In the genomic region with DNA sequence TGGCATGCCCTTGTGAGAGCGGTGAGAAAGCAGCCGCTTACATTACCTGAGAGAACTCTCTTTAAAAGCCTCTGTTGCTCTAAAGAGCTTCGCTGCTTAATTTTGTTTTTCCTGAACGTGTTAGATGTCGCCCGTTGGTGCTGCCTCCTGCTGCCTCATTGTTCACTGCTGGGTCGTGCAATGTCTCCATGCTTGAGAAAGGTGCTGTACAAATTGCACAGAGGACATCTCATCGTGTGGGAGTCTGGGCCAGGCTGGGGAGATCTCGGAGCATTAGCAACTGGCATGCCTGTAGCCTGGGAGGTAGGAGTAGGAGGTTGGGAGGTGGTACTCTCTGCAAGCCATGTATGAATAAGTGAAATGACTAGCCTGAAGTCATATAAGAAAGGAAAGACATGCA, we compare ENCODE assay signal across 1 cellular context.
TF ChIP-seq lines count a peak whose summit lies in the region.

No MANE protein-coding gene starts in this region.

TF ChIP-seq in H1, 55 proteins besides CTCF, POLR2A, EP300 and RAD21:
- TF ChIP-seq SIX5 (IDR thresholded peaks at IDR 0.05; ENCODE audit: low read depth, low read length) (no peak), SP1 (IDR thresholded peaks at IDR 0.05; ENCODE audit: low read depth, low read length) (no peak), KDM4A (IDR thresholded peaks at IDR 0.05; ENCODE audit: low read depth, low read length, severe bottlenecking) (no peak), JUN (IDR thresholded peaks at IDR 0.05; ENCODE audit: low read depth, low read length) (no peak), RFX5 (IDR thresholded peaks at IDR 0.05; ENCODE audit: borderline replicate concordance, low read depth, low read length) (no peak), KDM5A (IDR thresholded peaks at IDR 0.05; ENCODE audit: low read length) (no peak), FOSL1 (IDR thresholded peaks at IDR 0.05; ENCODE audit: insufficient read depth, low read depth, low read length) (no peak), CREB1 (IDR thresholded peaks at IDR 0.05) (no peak)
- TF ChIP-seq, protein P1, sequence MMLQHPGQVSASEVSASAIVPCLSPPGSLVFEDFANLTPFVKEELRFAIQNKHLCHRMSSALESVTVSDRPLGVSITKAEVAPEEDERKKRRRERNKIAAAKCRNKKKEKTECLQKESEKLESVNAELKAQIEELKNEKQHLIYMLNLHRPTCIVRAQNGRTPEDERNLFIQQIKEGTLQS (IDR thresholded peaks at IDR 0.05; ENCODE audit: insufficient read depth, low read depth, low read length), result no peak
- TF ChIP-seq, protein P2, sequence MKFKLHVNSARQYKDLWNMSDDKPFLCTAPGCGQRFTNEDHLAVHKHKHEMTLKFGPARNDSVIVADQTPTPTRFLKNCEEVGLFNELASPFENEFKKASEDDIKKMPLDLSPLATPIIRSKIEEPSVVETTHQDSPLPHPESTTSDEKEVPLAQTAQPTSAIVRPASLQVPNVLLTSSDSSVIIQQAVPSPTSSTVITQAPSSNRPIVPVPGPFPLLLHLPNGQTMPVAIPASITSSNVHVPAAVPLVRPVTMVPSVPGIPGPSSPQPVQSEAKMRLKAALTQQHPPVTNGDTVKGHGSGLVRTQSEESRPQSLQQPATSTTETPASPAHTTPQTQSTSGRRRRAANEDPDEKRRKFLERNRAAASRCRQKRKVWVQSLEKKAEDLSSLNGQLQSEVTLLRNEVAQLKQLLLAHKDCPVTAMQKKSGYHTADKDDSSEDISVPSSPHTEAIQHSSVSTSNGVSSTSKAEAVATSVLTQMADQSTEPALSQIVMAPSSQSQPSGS (IDR thresholded peaks at IDR 0.05; ENCODE audit: low read length), result no peak
- TF ChIP-seq, protein P3, sequence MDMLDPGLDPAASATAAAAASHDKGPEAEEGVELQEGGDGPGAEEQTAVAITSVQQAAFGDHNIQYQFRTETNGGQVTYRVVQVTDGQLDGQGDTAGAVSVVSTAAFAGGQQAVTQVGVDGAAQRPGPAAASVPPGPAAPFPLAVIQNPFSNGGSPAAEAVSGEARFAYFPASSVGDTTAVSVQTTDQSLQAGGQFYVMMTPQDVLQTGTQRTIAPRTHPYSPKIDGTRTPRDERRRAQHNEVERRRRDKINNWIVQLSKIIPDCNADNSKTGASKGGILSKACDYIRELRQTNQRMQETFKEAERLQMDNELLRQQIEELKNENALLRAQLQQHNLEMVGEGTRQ (IDR thresholded peaks at IDR 0.05; ENCODE audit: low read length), result no peak
TF ChIP-seq in H1: peak in this region for 0.
